In the genomic region with DNA sequence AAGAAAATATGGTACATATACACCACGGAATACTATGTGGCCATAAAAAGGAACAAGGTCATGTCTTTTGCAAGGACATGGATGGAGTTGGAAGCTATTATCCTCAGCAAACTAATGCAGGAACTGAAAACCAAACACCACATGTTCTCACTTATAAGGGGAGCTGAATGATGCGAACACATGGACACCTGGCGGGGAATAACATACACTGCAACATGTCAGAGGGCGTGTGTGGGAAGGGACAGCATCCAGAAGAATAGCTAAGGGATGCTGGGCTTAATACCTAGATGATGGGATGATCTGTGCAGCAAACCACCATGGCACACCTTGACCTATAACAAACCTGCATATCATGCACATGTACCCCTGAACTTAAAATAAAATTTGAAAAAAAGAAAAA, we compare ENCODE assay signal across 1 cellular context.
TF ChIP-seq lines count a peak whose summit lies in the region.

No MANE protein-coding gene starts in this region.

TF ChIP-seq in endothelial cell of umbilical vein, 7 proteins besides CTCF, POLR2A, EP300 and RAD21 (continued from another document):
- TF ChIP-seq, protein P1, sequence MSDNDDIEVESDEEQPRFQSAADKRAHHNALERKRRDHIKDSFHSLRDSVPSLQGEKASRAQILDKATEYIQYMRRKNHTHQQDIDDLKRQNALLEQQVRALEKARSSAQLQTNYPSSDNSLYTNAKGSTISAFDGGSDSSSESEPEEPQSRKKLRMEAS (IDR thresholded peaks at IDR 0.05; ENCODE audit: insufficient read depth, insufficient read length): no peak
